In genomic region chr4:55372259-55372658, GRCh38 we compare ENCODE assay signal across 15 cellular contexts. TPM values are rescaled to one million over a fixed set of nuclear protein-coding genes. Genes with fewer than 3 reads are reported as not detected.
DNase-seq lines count a peak whose midpoint lies in the region; ATAC-seq and TF ChIP-seq lines count a peak whose summit lies in the region.
"Had no signal": no experiment of that assay in that cellular context is flagged by ENCODE, and none has a peak within 500 bp of the region (broad histone marks: within the 10 kb centered on the region; RNA-seq: fewer than 3 reads in every experiment).

No MANE protein-coding gene starts in this region.

- H3K27me3 ChIP-seq in heart right ventricle, result no peaks in the 10 kb centered on the region
- no peaks in the 10 kb centered on the region for H3K27me3 ChIP-seq in right atrium auricular region
- H3K27me3 ChIP-seq in layer of hippocampus (ENCODE audit: control insufficient read depth, insufficient read depth, low read length), result no peaks in the 10 kb centered on the region
- H3K27me3 ChIP-seq in gastroesophageal sphincter, result no peaks in the 10 kb centered on the region

- no peaks in the 10 kb centered on the region for H3K4me1 ChIP-seq in heart right ventricle
- H3K4me1 ChIP-seq in right atrium auricular region, result no peaks in the 10 kb centered on the region
- no peaks in the 10 kb centered on the region for H3K4me1 ChIP-seq in gastroesophageal sphincter

- peak in 1 of 2 donors; percentile 15 for DNase-seq in heart right ventricle
- DNase-seq in right atrium auricular region (ENCODE audit: low spot score), result no peak
- DNase-seq in caudate nucleus (lab: John Stamatoyannopoulos, UW), result no peak
- peak; percentile 76 for DNase-seq in superior temporal gyrus (ENCODE audit: extremely low spot score)
- DNase-seq in cerebellar cortex (ENCODE audit: low spot score), result no peak
- DNase-seq: COR-L47, MV-4-11, NCI-H1436 treated with DMSO at 0.1 percent for 48 hours, NCI-H2081 treated with DMSO at 0.1 percent for 48 hours, NCI-H2227 treated with DMSO at 0.1 percent for 48 hours, NCI-H524 treated with DMSO at 0.1 percent for 48 hours had no signal

- peak overlapping the region in 2 of 10 donors; percentile 35 to 45 for H3K27ac ChIP-seq in heart right ventricle
- no peak overlapping the region for H3K27ac ChIP-seq in right atrium auricular region
- H3K27ac ChIP-seq in caudate nucleus (ENCODE audit: low read depth, low read length), result peak overlapping the region; percentile 82
- H3K27ac ChIP-seq in layer of hippocampus (ENCODE audit: low read depth, low read length), result peak overlapping the region; percentile 74
- H3K27ac ChIP-seq in gastroesophageal sphincter, result no peak overlapping the region
- H3K27ac ChIP-seq: C4-2B had no signal

- no peak for TF ChIP-seq POLR2A in gastroesophageal sphincter (IDR thresholded peaks at IDR 0.05)

- no peak for TF ChIP-seq EP300 in gastroesophageal sphincter (IDR thresholded peaks at IDR 0.05)

- 77 to 81% methylated on average over 7 of the region's 7 CpGs for WGBS in heart right ventricle, 2 donors
- 79 to 100% methylated on average over 1 to 7 of the region's 7 CpGs for WGBS in gastroesophageal sphincter (ENCODE audit: low coverage in 1 of 2), 2 donors

- intact Hi-C loops in heart right ventricle (cut with DNase I), result no loop called here

- peaks cover 0 to 42% (median 0%) of the 10 kb centered on the region in 9 donors for H3K36me3 ChIP-seq in heart right ventricle
- no peaks in the 10 kb centered on the region for H3K36me3 ChIP-seq in right atrium auricular region
- peaks cover 0 to 22% of the 10 kb centered on the region in 2 donors for H3K36me3 ChIP-seq in gastroesophageal sphincter

- H3K4me3 ChIP-seq in heart right ventricle (no peak overlapping the region), right atrium auricular region (no peak overlapping the region), gastroesophageal sphincter (no peak overlapping the region)

- peak in 5 of 8 donors; percentile 38 to 89 (median 57) for ATAC-seq in heart right ventricle
- ATAC-seq in activated CD4-positive, CD25-positive, alpha-beta regulatory T cell treated with anti-CD3 and anti-CD28 coated beads, Interleukin-2, amount 50 U/mL, for 24 hours, result no peak
- ATAC-seq in gastroesophageal sphincter, result no peak

- H3K9me3 ChIP-seq in heart right ventricle (no peaks in the 10 kb centered on the region), right atrium auricular region (no peaks in the 10 kb centered on the region), gastroesophageal sphincter (no peaks in the 10 kb centered on the region)

- no peak for TF ChIP-seq CTCF in heart right ventricle (IDR thresholded peaks at IDR 0.05)
- no peak for TF ChIP-seq CTCF in right atrium auricular region (IDR thresholded peaks at IDR 0.05)
- TF ChIP-seq CTCF in gastroesophageal sphincter (IDR thresholded peaks at IDR 0.05), result no peak

RNA-seq across cellular contexts. Expression of gene TMEM165, which starts 23.5 kb away (rescaled TPM):
- 10 to 100 TPM; 30.3 to 86.3 (median 34.6) TPM for total RNA-seq in heart right ventricle
- polyA plus RNA-seq in heart right ventricle, result 10 to 100 TPM; 49.6 to 65.1 TPM
- 10 to 100 TPM; 75.5 to 90.1 TPM for total RNA-seq in right atrium auricular region
- total RNA-seq in gastroesophageal sphincter, result 100 to 1,000 TPM; 136 to 198 (median 169) TPM

RNA-seq across cellular contexts. Expression of gene SRD5A3, which starts 26.2 kb away (rescaled TPM):
- total RNA-seq in heart right ventricle (10 to 100 TPM in 4 of 10 donors, 1 to 10 TPM in 6; 4.4 to 14.6 (median 7.7) TPM), right atrium auricular region (1 to 10 TPM; 6.0 to 8.3 TPM), gastroesophageal sphincter (1 to 10 TPM; 1.6 to 6.0 (median 4.8) TPM)
- polyA plus RNA-seq in heart right ventricle, result 10 to 100 TPM in 1 of 2 donors, 1 to 10 TPM in 1; 5.0 to 11.4 TPM

Comparison
In these comparisons a context has a peak if more than half of its experiments do, and no peak if none do; other contexts are left out.
1. ATAC-seq: peak in heart right ventricle (5 of 8); none in activated CD4-positive, CD25-positive, alpha-beta regulatory T cell treated with anti-CD3 and anti-CD28 coated beads, Interleukin-2, amount 50 U/mL, for 24 hours (0 of 2) and gastroesophageal sphincter (single experiment).
2. H3K27ac ChIP-seq: peak in caudate nucleus (single experiment) and layer of hippocampus (single experiment); none in right atrium auricular region (0 of 2) and gastroesophageal sphincter (0 of 4).